9 cellular contexts compared by ENCODE assay signal in genomic region chr1:21174230-21174629, GRCh38. TPM values are rescaled to one million over a fixed set of nuclear protein-coding genes. Genes with fewer than 3 reads are reported as not detected.
A peak's percentile ranks its signal among the peaks of the same experiment; 100 is the strongest.
DNase-seq lines count a peak whose midpoint lies in the region; ATAC-seq and TF ChIP-seq lines count a peak whose summit lies in the region.
"Had no signal": no experiment of that assay in that cellular context is flagged by ENCODE, and none has a peak within 500 bp of the region (broad histone marks: within the 10 kb centered on the region; RNA-seq: fewer than 3 reads in every experiment).

No MANE protein-coding gene starts in this region.

- H3K27me3 ChIP-seq in SJSA1 (replicated peaks) (no peaks in the 10 kb centered on the region), rectal smooth muscle tissue (ENCODE audit: control insufficient read depth, insufficient read depth, low read length) (no peaks in the 10 kb centered on the region)

- no peaks in the 10 kb centered on the region for H3K9me3 ChIP-seq in SJSA1 (replicated peaks)

- in situ Hi-C loops in G401 (cut with HindIII; ENCODE audit: low sequenced_read_pairs): no loop called here

- H3K36me3 ChIP-seq in SJSA1 (peaks cover 34% of the 10 kb centered on the region), rectal smooth muscle tissue (ENCODE audit: control insufficient read depth, insufficient read depth, low read length) (no peaks in the 10 kb centered on the region)

- H3K4me1 ChIP-seq in SJSA1 (replicated peaks) (peaks cover 16% of the 10 kb centered on the region), rectal smooth muscle tissue (ENCODE audit: control insufficient read depth, insufficient read depth, low read length) (peaks cover 4% of the 10 kb centered on the region)

- peak; percentile 35 for DNase-seq in G401 (ENCODE audit: low spot score)
- no peak for DNase-seq in SJSA1 (ENCODE audit: low read depth in 1 of 2, low spot score in 2 of 2)
- no peak for DNase-seq in fibroblast of mammary gland (ENCODE audit: low read depth)
- DNase-seq in COLO829 (ENCODE audit: low spot score): no peak
- DNase-seq in NCI-H2081 treated with DMSO at 0.1 percent for 48 hours (lab: John Stamatoyannopoulos, UW): no peak
- DNase-seq in DMS153 treated with DMSO at 0.1 percent for 48 hours (lab: John Stamatoyannopoulos, UW; ENCODE audit: unreplicated experiment): no peak
- DNase-seq: NCI-H345 had no signal

- no peak overlapping the region for H3K9ac ChIP-seq in rectal smooth muscle tissue (ENCODE audit: low read length)

- H3K27ac ChIP-seq in SJSA1 (no peak overlapping the region), rectal smooth muscle tissue (ENCODE audit: low read depth, low read length) (peak overlapping the region; percentile 79)

- H3K4me3 ChIP-seq in SJSA1 (peak overlapping the region; percentile 81), fibroblast of mammary gland (ENCODE audit: control insufficient read depth, low read depth, low read length) (peak overlapping the region; percentile 75), rectal smooth muscle tissue (ENCODE audit: low read length) (peak overlapping the region; percentile 95)

- no peak for ATAC-seq in HG02763 (IDR thresholded peaks at IDR 0.05; ENCODE audit: unreplicated experiment)

- no peak for TF ChIP-seq CTCF in fibroblast of mammary gland (conservative IDR thresholded peaks at IDR 0.05; ENCODE audit: control insufficient read depth, insufficient read depth, low read depth, low read length)

RNA-seq across cellular contexts. Expression of gene EIF4G3, which starts 2.5 kb away (rescaled TPM):
- 20.2 and 30.9 TPM in 2 replicates for total RNA-seq in G401 (2014; rRNA removed; shearing (Covaris generic))
- total RNA-seq in SJSA1 (2014; rRNA removed; shearing (Covaris generic)): 23.5 and 30.2 TPM in 2 replicates
